ENCODE assay signal across 37 cellular contexts in genomic region chr15:58141894-58142293, GRCh38. TPM values are rescaled to one million over a fixed set of nuclear protein-coding genes. Genes with fewer than 3 reads are reported as not detected.
"Had no signal": no experiment of that assay in that cellular context is flagged by ENCODE, and none has a peak within 500 bp of the region (broad histone marks: within the 10 kb centered on the region; RNA-seq: fewer than 3 reads in every experiment).

No MANE protein-coding gene starts in this region.

- DNase-seq: activated B cell treated with CpG ODN at 0.5 μM for 24 hours; activated CD4-positive, alpha-beta T cell treated with anti-CD3 and anti-CD28 coated beads for 1 hour; activated CD4-positive, alpha-beta T cell treated with anti-CD3 and anti-CD28 coated beads for 48 hours; activated CD8-positive, alpha-beta T cell treated with anti-CD3 and anti-CD28 coated beads for 36 hours; activated gamma-delta T cell; activated naive CD4-positive, alpha-beta T cell treated with Interleukin-2 at 50 U/mL for 16 hours; activated naive CD8-positive, alpha-beta T cell treated with anti-CD3 and anti-CD28 coated beads, Interleukin-2, amount 10 ng/mL, durations not matched to agents 7 days and 5 days; activated T-cell treated with anti-CD3 and anti-CD28 coated beads, Interleukin-2, amount 50 U/mL, for 1 hour; activated T-cell treated with anti-CD3 and anti-CD28 coated beads, Interleukin-2, amount 50 U/mL, for 72 hours; amygdala; Kasumi-1; KG1; MG63; NCI-H1048; NCI-H1105 treated with DMSO at 0.1 percent for 48 hours; NCI-H1436; NCI-H1694; NCI-H1930; NCI-H2081 treated with DMSO at 0.1 percent for 48 hours; NCI-H226; NCI-H446 treated with DMSO at 0.1 percent for 48 hours; NCI-H524; PC-9; SIG-M5; SW 1271; T-helper 1 cell; T-helper 2 cell; T-helper 9 cell had no signal

- H3K4me3 ChIP-seq: ascending aorta, cardiac muscle cell, MG63, PC-9 had no signal

- H3K36me3 ChIP-seq: ascending aorta, cardiac muscle cell, MG63 had no signal

- ATAC-seq: activated CD8-positive, alpha-beta T cell treated with anti-CD3 and anti-CD28 coated beads for 36 hours; activated T-cell treated with anti-CD3 and anti-CD28 coated beads, Interleukin-2, amount 50 U/mL, for 72 hours; activated T-helper 17 cell treated with anti-CD3 and anti-CD28 coated beads, Interleukin-2, amount 50 U/mL, for 72 hours; Right ventricle myocardium inferior; SK-N-SH treated with all-trans-retinoic acid at 6 μM for 48 hours had no signal

- H3K4me1 ChIP-seq: ascending aorta had no signal

- H3K27ac ChIP-seq: ascending aorta, cardiac muscle cell, PC-9, RWPE1, VCaP had no signal

- FAIRE-seq: RCC 7860 had no signal

- H2AFZ ChIP-seq: PC-9 had no signal

- H3K27me3 ChIP-seq: ascending aorta, cardiac muscle cell had no signal

- H3K9me3 ChIP-seq: ascending aorta, MG63 had no signal

- H3K4me2 ChIP-seq: PC-9 had no signal

RNA-seq across cellular contexts. Expression of gene AQP9, which starts 3.7 kb away (rescaled TPM):
- total RNA-seq: activated B cell treated with CpG ODN at 0.5 μM for 24 hours; activated CD8-positive, alpha-beta T cell treated with anti-CD3 and anti-CD28 coated beads for 36 hours; activated T-helper 17 cell treated with anti-CD3 and anti-CD28 coated beads, Interleukin-2, amount 50 U/mL, for 72 hours; cardiac muscle cell; PC-9; SK-MEL-5 had no signal
- polyA plus RNA-seq: cardiac muscle cell had no signal
